In genomic region chr2:234633581-234634230, GRCh38 we compare ENCODE assay signal across 1 cellular context.
TF ChIP-seq lines count a peak whose summit lies in the region.

No MANE protein-coding gene starts in this region.

TF ChIP-seq in GM23338, 12 proteins besides CTCF, POLR2A, EP300 and RAD21:
- TF ChIP-seq ZNF462 (CRISPR knock-in tag; IDR thresholded peaks at IDR 0.05) (no peak), STAT1 (IDR thresholded peaks at IDR 0.05; ENCODE audit: unreplicated experiment) (no peak), JUNB (IDR thresholded peaks at IDR 0.05; ENCODE audit: unreplicated experiment) (no peak), ZNF114 (CRISPR knock-in tag; IDR thresholded peaks at IDR 0.05) (no peak), POLR2AphosphoS5 (IDR thresholded peaks at IDR 0.05; ENCODE audit: low read depth) (no peak), REST (IDR thresholded peaks at IDR 0.05; ENCODE audit: unreplicated experiment) (no peak), CREB1 (CRISPR knock-in tag; IDR thresholded peaks at IDR 0.05; ENCODE audit: low read depth) (no peak), ETS1 (IDR thresholded peaks at IDR 0.05) (no peak), EZH2phosphoT487 (IDR thresholded peaks at IDR 0.05; ENCODE audit: unreplicated experiment) (no peak), NANOG (IDR thresholded peaks at IDR 0.05; ENCODE audit: borderline replicate concordance) (no peak), ZNF331 (CRISPR knock-in tag; IDR thresholded peaks at IDR 0.05; ENCODE audit: low read depth) (no peak), EZH2 (IDR thresholded peaks at IDR 0.05; ENCODE audit: low read depth, unreplicated experiment) (no peak)
